2 cellular contexts compared by ENCODE assay signal in the genomic region with DNA sequence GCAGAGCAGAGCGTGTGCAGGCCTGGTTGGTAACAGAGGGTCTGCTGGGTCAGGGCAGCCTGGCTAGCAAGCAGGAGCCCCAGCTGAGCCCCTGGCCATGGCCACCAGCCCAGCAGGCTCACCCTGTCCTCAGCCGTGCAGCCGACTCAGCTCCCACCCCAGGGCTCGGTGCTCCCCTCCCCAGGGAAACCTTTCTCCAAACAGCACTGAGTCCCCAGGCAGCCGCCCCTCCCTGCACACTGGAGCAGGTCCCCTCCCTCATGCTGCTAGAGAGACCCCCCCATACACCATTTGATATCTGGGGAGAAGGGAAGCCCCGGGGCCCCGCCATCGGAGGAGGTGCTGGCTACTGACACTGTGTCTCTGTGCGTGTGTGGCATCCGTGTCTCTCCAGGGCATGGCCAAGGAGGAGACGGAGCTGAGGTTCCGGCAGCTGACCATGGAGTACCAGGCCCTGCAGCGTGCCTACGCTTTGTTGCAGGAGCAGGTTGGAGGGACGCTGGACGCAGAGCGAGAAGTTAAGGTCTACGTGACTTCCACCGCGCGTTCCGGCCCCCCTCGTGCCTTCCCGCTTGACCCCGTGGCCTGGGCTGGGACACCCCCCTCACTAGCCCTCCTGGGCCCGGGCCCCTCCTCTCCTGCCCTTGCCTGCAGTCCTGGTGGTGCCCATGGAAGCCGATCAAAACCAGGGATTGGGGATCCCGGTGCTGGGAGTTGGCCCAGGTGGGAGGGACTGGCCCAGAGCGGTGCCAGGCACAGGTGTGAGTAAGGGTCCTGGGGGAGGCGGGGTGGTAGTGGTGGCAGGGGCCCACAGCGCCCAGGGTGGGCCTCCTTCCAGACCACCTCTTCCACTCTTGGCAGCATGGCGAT.
TF ChIP-seq lines count a peak whose summit lies in the region.

No MANE protein-coding gene starts in this region.

TF ChIP-seq in HepG2, 621 proteins besides CTCF, POLR2A, EP300 and RAD21:
- TF ChIP-seq ZNF292 (CRISPR knock-in tag; IDR thresholded peaks at IDR 0.05; ENCODE audit: borderline replicate concordance, low read depth): no peak
- TF ChIP-seq, protein P1, sequence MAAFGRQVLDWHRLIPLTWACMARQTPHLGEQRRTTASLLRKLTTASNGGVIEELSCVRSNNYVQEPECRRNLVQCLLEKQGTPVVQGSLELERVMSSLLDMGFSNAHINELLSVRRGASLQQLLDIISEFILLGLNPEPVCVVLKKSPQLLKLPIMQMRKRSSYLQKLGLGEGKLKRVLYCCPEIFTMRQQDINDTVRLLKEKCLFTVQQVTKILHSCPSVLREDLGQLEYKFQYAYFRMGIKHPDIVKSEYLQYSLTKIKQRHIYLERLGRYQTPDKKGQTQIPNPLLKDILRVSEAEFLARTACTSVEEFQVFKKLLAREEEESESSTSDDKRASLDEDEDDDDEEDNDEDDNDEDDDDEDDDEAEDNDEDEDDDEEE (CRISPR knock-in tag; IDR thresholded peaks at IDR 0.05): no peak
- no peak for TF ChIP-seq FOSL2 (CRISPR knock-in tag; IDR thresholded peaks at IDR 0.05)
- TF ChIP-seq, protein P2, sequence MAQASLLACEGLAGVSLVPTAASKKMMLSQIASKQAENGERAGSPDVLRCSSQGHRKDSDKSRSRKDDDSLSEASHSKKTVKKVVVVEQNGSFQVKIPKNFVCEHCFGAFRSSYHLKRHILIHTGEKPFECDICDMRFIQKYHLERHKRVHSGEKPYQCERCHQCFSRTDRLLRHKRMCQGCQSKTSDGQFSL (CRISPR knock-in tag; IDR thresholded peaks at IDR 0.05): no peak
- TF ChIP-seq ZSCAN20 (CRISPR knock-in tag; IDR thresholded peaks at IDR 0.05; ENCODE audit: borderline replicate concordance): no peak

TF ChIP-seq in SK-N-SH, 30 proteins besides CTCF, POLR2A, EP300 and RAD21:
- TF ChIP-seq, protein P3, sequence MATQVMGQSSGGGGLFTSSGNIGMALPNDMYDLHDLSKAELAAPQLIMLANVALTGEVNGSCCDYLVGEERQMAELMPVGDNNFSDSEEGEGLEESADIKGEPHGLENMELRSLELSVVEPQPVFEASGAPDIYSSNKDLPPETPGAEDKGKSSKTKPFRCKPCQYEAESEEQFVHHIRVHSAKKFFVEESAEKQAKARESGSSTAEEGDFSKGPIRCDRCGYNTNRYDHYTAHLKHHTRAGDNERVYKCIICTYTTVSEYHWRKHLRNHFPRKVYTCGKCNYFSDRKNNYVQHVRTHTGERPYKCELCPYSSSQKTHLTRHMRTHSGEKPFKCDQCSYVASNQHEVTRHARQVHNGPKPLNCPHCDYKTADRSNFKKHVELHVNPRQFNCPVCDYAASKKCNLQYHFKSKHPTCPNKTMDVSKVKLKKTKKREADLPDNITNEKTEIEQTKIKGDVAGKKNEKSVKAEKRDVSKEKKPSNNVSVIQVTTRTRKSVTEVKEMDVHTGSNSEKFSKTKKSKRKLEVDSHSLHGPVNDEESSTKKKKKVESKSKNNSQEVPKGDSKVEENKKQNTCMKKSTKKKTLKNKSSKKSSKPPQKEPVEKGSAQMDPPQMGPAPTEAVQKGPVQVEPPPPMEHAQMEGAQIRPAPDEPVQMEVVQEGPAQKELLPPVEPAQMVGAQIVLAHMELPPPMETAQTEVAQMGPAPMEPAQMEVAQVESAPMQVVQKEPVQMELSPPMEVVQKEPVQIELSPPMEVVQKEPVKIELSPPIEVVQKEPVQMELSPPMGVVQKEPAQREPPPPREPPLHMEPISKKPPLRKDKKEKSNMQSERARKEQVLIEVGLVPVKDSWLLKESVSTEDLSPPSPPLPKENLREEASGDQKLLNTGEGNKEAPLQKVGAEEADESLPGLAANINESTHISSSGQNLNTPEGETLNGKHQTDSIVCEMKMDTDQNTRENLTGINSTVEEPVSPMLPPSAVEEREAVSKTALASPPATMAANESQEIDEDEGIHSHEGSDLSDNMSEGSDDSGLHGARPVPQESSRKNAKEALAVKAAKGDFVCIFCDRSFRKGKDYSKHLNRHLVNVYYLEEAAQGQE (IDR thresholded peaks at IDR 0.05; ENCODE audit: low read depth, low read length): no peak
- no peak for TF ChIP-seq SIN3A (IDR thresholded peaks at IDR 0.05; ENCODE audit: borderline replicate concordance, low read depth, low read length)
- TF ChIP-seq CHD2 (IDR thresholded peaks at IDR 0.05; ENCODE audit: low read length, partially characterized antibody): no peak
- no peak for TF ChIP-seq GATA2 (CRISPR knock-in tag; IDR thresholded peaks at IDR 0.05)
- no peak for TF ChIP-seq FOXM1 (IDR thresholded peaks at IDR 0.05; ENCODE audit: low read depth)
- TF ChIP-seq TCF12 (IDR thresholded peaks at IDR 0.05): no peak
- no peak for TF ChIP-seq EZH2phosphoT487 (IDR thresholded peaks at IDR 0.05; ENCODE audit: borderline replicate concordance, low read depth)
- no peak for TF ChIP-seq TAF1 (IDR thresholded peaks at IDR 0.05; ENCODE audit: borderline replicate concordance, low read depth, low read length)
- no peak for TF ChIP-seq FOSL2 (IDR thresholded peaks at IDR 0.05; ENCODE audit: borderline replicate concordance, low read depth)
- TF ChIP-seq MEF2A (IDR thresholded peaks at IDR 0.05; ENCODE audit: borderline replicate concordance, low read depth): no peak
- TF ChIP-seq JUND (IDR thresholded peaks at IDR 0.05): no peak
- no peak for TF ChIP-seq YY1 (IDR thresholded peaks at IDR 0.05; ENCODE audit: low read depth)
- TF ChIP-seq, protein P4, sequence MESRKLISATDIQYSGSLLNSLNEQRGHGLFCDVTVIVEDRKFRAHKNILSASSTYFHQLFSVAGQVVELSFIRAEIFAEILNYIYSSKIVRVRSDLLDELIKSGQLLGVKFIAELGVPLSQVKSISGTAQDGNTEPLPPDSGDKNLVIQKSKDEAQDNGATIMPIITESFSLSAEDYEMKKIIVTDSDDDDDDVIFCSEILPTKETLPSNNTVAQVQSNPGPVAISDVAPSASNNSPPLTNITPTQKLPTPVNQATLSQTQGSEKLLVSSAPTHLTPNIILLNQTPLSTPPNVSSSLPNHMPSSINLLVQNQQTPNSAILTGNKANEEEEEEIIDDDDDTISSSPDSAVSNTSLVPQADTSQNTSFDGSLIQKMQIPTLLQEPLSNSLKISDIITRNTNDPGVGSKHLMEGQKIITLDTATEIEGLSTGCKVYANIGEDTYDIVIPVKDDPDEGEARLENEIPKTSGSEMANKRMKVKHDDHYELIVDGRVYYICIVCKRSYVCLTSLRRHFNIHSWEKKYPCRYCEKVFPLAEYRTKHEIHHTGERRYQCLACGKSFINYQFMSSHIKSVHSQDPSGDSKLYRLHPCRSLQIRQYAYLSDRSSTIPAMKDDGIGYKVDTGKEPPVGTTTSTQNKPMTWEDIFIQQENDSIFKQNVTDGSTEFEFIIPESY (IDR thresholded peaks at IDR 0.05; ENCODE audit: borderline replicate concordance, low read depth): no peak
- TF ChIP-seq TEAD4 (IDR thresholded peaks at IDR 0.05; ENCODE audit: borderline replicate concordance, insufficient read depth): no peak
- TF ChIP-seq, protein P5, sequence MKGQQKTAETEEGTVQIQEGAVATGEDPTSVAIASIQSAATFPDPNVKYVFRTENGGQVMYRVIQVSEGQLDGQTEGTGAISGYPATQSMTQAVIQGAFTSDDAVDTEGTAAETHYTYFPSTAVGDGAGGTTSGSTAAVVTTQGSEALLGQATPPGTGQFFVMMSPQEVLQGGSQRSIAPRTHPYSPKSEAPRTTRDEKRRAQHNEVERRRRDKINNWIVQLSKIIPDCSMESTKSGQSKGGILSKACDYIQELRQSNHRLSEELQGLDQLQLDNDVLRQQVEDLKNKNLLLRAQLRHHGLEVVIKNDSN (IDR thresholded peaks at IDR 0.05; ENCODE audit: borderline replicate concordance, low read depth): no peak
- TF ChIP-seq NRF1 (IDR thresholded peaks at IDR 0.05; ENCODE audit: low read depth, low read length): no peak
